In the genomic region with DNA sequence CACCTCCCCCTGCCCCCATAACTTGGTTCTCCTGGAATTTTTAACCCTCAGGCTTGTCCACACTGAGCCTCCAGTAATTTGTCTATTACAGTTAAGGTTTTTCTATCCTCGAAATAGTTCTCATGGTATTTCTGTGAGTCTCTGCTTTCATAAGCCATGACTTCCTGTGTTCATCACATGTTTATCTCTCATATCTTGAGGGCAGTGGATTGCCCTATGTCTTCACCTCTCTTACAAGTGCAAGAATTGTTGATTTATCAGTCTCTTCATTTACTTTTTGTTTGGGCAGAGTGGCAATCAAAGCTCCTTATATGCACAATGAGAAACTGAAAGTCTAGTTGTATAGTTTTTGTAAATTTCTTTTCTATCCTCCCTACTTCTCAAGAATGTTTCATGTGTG, we compare ENCODE assay signal across 29 cellular contexts.
DNase-seq lines count a peak whose midpoint lies in the region; ATAC-seq, FAIRE-seq and TF ChIP-seq lines count a peak whose summit lies in the region.
"Had no signal": no experiment of that assay in that cellular context is flagged by ENCODE, and none has a peak within 500 bp of the region (broad histone marks: within the 10 kb centered on the region; RNA-seq: fewer than 3 reads in every experiment).

No MANE protein-coding gene starts in this region.

- no peaks in the 10 kb centered on the region for H3K4me1 ChIP-seq in astrocyte (ENCODE audit: insufficient read depth, low read length)
- H3K4me1 ChIP-seq: ascending aorta, esophagus squamous epithelium, gastroesophageal sphincter, left lung, parathyroid adenoma, right atrium auricular region, tibial artery had no signal

- no peaks in the 10 kb centered on the region for H3K27me3 Mint-ChIP-seq in activated naive CD4-positive, alpha-beta T cell treated with anti-CD3 and anti-CD28 coated beads, Interleukin-2, amount 50 U/mL, for 24 hours
- H3K27me3 Mint-ChIP-seq in astrocyte (ENCODE audit: low read depth, unreplicated experiment), result no peaks in the 10 kb centered on the region
- H3K27me3 Mint-ChIP-seq: activated CD4-positive, alpha-beta memory T cell treated with anti-CD3 and anti-CD28 coated beads, Interleukin-2, amount 10 ng/mL, durations not matched to agents 7 days and 5 days; activated naive CD8-positive, alpha-beta T cell had no signal

- H3K27me3 ChIP-seq in astrocyte (ENCODE audit: insufficient read depth, low read length), result no peaks in the 10 kb centered on the region
- H3K27me3 ChIP-seq: ascending aorta, esophagus squamous epithelium, gastroesophageal sphincter, hepatocyte, left lung, right atrium auricular region, tibial artery had no signal

- peaks cover 5% of the 10 kb centered on the region for H3K36me3 Mint-ChIP-seq in activated naive CD4-positive, alpha-beta T cell treated with anti-CD3 and anti-CD28 coated beads, Interleukin-2, amount 50 U/mL, for 24 hours
- H3K36me3 Mint-ChIP-seq in astrocyte (ENCODE audit: low read depth, unreplicated experiment), result no peaks in the 10 kb centered on the region
- H3K36me3 Mint-ChIP-seq: activated naive CD8-positive, alpha-beta T cell had no signal

- H3K36me3 ChIP-seq in astrocyte (ENCODE audit: insufficient read depth, low read length), result no peaks in the 10 kb centered on the region
- H3K36me3 ChIP-seq: ascending aorta, esophagus squamous epithelium, gastroesophageal sphincter, left lung, right atrium auricular region, tibial artery had no signal

- FAIRE-seq in astrocyte (lab: Jason Lieb, UNC), result no peak
- FAIRE-seq: RCC 7860 had no signal

- no peaks in the 10 kb centered on the region for H4K20me1 ChIP-seq in astrocyte (ENCODE audit: insufficient read depth, low read length)

- TF ChIP-seq CTCF in astrocyte (IDR thresholded peaks at IDR 0.05; ENCODE audit: insufficient read depth, low read depth, low read length), result no peak
- TF ChIP-seq CTCF in retinal pigment epithelial cell (conservative IDR thresholded peaks at IDR 0.05; ENCODE audit: low read depth, low read length), result no peak

- peaks cover 13% of the 10 kb centered on the region for H3K9me3 Mint-ChIP-seq in activated naive CD4-positive, alpha-beta T cell treated with anti-CD3 and anti-CD28 coated beads, Interleukin-2, amount 50 U/mL, for 24 hours
- H3K9me3 Mint-ChIP-seq in astrocyte (ENCODE audit: unreplicated experiment), result no peaks in the 10 kb centered on the region

- no peaks in the 10 kb centered on the region for H3K79me2 ChIP-seq in astrocyte (ENCODE audit: insufficient read depth, low read length)
- H3K79me2 ChIP-seq: hepatocyte, parathyroid adenoma had no signal

- no peak overlapping the region for H3K9ac ChIP-seq in astrocyte (ENCODE audit: low read length)
- H3K9ac ChIP-seq: GM23248, parathyroid adenoma had no signal

- intact Hi-C loops in left cardiac atrium (cut with DNase I), result no loop called here

- H3K4me2 ChIP-seq in astrocyte (ENCODE audit: low read length), result no peak overlapping the region
- H3K4me2 ChIP-seq: hepatocyte had no signal

- H3K9me3 ChIP-seq in astrocyte (ENCODE audit: insufficient read depth, low read depth, low read length), result no peaks in the 10 kb centered on the region
- H3K9me3 ChIP-seq: ascending aorta had no signal

- no peak for ATAC-seq in left cardiac atrium
- ATAC-seq: activated CD4-positive, CD25-positive, alpha-beta regulatory T cell treated with anti-CD3 and anti-CD28 coated beads, Interleukin-2, amount 50 U/mL, for 24 hours; gastroesophageal sphincter; left lung had no signal

- H3K4me3 ChIP-seq in astrocyte (ENCODE audit: insufficient read depth, low read depth, low read length), result no peak overlapping the region
- H3K4me3 ChIP-seq in retinal pigment epithelial cell (ENCODE audit: low read length), result no peak overlapping the region
- H3K4me3 ChIP-seq: ascending aorta, esophagus squamous epithelium, gastroesophageal sphincter, GM23248, hepatocyte, left lung, right atrium auricular region, tibial artery had no signal

- H3K4me3 Mint-ChIP-seq in activated naive CD4-positive, alpha-beta T cell treated with anti-CD3 and anti-CD28 coated beads, Interleukin-2, amount 50 U/mL, for 24 hours, result peak overlapping the region; percentile 15
- no peak overlapping the region for H3K4me3 Mint-ChIP-seq in astrocyte (ENCODE audit: unreplicated experiment)
- H3K4me3 Mint-ChIP-seq: activated CD4-positive, alpha-beta memory T cell treated with anti-CD3 and anti-CD28 coated beads, Interleukin-2, amount 10 ng/mL, durations not matched to agents 7 days and 5 days; activated naive CD8-positive, alpha-beta T cell; nephron had no signal

- H3K4me1 Mint-ChIP-seq in activated naive CD4-positive, alpha-beta T cell treated with anti-CD3 and anti-CD28 coated beads, Interleukin-2, amount 50 U/mL, for 24 hours, result peaks cover 11% of the 10 kb centered on the region
- H3K4me1 Mint-ChIP-seq in astrocyte (ENCODE audit: low read depth, unreplicated experiment), result no peaks in the 10 kb centered on the region
- H3K4me1 Mint-ChIP-seq: nephron had no signal

- no peak overlapping the region for H2AFZ ChIP-seq in astrocyte (ENCODE audit: low read depth, low read length)
- H2AFZ ChIP-seq: GM23248, hepatocyte, parathyroid adenoma had no signal

- no peak overlapping the region for H3K27ac Mint-ChIP-seq in activated naive CD4-positive, alpha-beta T cell treated with anti-CD3 and anti-CD28 coated beads, Interleukin-2, amount 50 U/mL, for 24 hours
- H3K27ac Mint-ChIP-seq in astrocyte (ENCODE audit: unreplicated experiment), result peak overlapping the region; percentile 29
- H3K27ac Mint-ChIP-seq: activated CD4-positive, alpha-beta memory T cell treated with anti-CD3 and anti-CD28 coated beads, Interleukin-2, amount 10 ng/mL, durations not matched to agents 7 days and 5 days; activated naive CD8-positive, alpha-beta T cell; activated T-helper 2 cell treated with anti-CD3 and anti-CD28 coated beads, Interferon-gamma antibody, Interleukin-2, Interleukin-4, amounts not matched to agents 10 μg/mL and 5 μg/mL and 100 μg/mL, durations not matched to agents 14 hours and 24 hours and 36 hours; nephron had no signal

- DNase-seq in activated naive CD4-positive, alpha-beta T cell (lab: John Stamatoyannopoulos, UW), result no peak
- peak; percentile 0 for DNase-seq in M059J (ENCODE audit: low read depth)
- DNase-seq in astrocyte (ENCODE audit: low read depth), result no peak
- DNase-seq in retinal pigment epithelial cell (ENCODE audit: low read depth), result peak; percentile 10
- DNase-seq in NAMALWA (ENCODE audit: low spot score), result no peak
- no peak for DNase-seq in left cardiac atrium
- DNase-seq in DMS153 treated with DMSO at 0.1 percent for 48 hours (lab: John Stamatoyannopoulos, UW; ENCODE audit: unreplicated experiment), result no peak
- DNase-seq: activated CD4-positive, alpha-beta memory T cell treated with anti-CD3 and anti-CD28 coated beads, Interleukin-2, amount 10 ng/mL, durations not matched to agents 7 days and 5 days; DMS 273 treated with DMSO at 0.1 percent for 48 hours; esophagus squamous epithelium; GM23248; left lung; NCI-H1105; NCI-H2029 treated with DMSO at 0.1 percent for 48 hours; NCI-H226; tibial artery had no signal

- no peak overlapping the region for H3K27ac ChIP-seq in astrocyte (ENCODE audit: low read depth, low read length)
- H3K27ac ChIP-seq: 22Rv1, ascending aorta, C4-2B, esophagus squamous epithelium, gastroesophageal sphincter, GM23248, hepatocyte, left lung, parathyroid adenoma, right atrium auricular region, tibial artery had no signal

Comparison
In these comparisons a context has a peak if more than half of its experiments do, and no peak if none do; other contexts are left out.
1. DNase-seq: peak in M059J (single experiment) and retinal pigment epithelial cell (single experiment); none in activated naive CD4-positive, alpha-beta T cell (0 of 4), astrocyte (single experiment), NAMALWA (single experiment), left cardiac atrium (single experiment) and DMS153 treated with DMSO at 0.1 percent for 48 hours (single experiment).